In the genomic region with DNA sequence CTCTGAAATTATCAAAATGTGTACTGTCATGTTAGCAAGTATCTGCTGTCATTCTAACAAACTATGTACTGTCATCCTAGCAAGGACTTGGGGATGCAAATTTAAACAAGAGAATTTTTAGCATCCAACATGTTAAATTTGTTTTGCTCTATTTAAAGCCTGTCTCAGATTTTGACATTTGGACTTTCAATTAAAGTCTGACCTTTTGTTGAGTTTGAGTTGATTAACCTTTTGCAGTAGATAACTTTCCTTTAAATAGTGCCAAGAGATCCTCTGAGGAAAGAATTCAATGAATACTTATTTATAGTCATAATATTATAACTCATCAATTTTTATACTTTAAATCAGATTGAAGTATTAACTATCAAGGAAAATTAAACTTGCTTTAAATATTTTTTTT, we compare ENCODE assay signal across 34 cellular contexts.
"Had no signal": no experiment of that assay in that cellular context is flagged by ENCODE, and none has a peak within 500 bp of the region (broad histone marks: within the 10 kb centered on the region; RNA-seq: fewer than 3 reads in every experiment).

No MANE protein-coding gene starts in this region.

- DNase-seq: activated effector memory CD4-positive, alpha-beta T cell treated with anti-CD3 and anti-CD28 coated beads, Interleukin-2, amount 50 U/mL, for 16 hours; activated effector memory CD4-positive, alpha-beta T cell treated with Interleukin-2 at 50 U/mL for 16 hours; activated gamma-delta T cell; activated gamma-delta T cell treated with Interleukin-2 at 50 U/mL for 16 hours; activated naive CD4-positive, alpha-beta T cell; activated naive CD4-positive, alpha-beta T cell treated with anti-CD3 and anti-CD28 coated beads for 36 hours; activated naive CD4-positive, alpha-beta T cell treated with anti-CD3 and anti-CD28 coated beads, Interleukin-2, amount 10 ng/mL, durations not matched to agents 7 days and 5 days; activated naive CD4-positive, alpha-beta T cell treated with anti-CD3 and anti-CD28 coated beads, Interleukin-2, amount 50 U/mL, for 16 hours; activated naive CD4-positive, alpha-beta T cell treated with Interleukin-2 at 50 U/mL for 16 hours; activated naive CD8-positive, alpha-beta T cell treated with anti-CD3 and anti-CD28 coated beads for 36 hours; activated naive CD8-positive, alpha-beta T cell treated with anti-CD3 and anti-CD28 coated beads, Interleukin-2, amount 10 ng/mL, durations not matched to agents 7 days and 5 days; activated naive CD8-positive, alpha-beta T cell treated with anti-CD3 and anti-CD28 coated beads, Interleukin-2, amount 50 U/mL, for 24 hours; activated T-cell treated with anti-CD3 and anti-CD28 coated beads, Interleukin-2, amount 50 U/mL, for 1 hour; activated T-cell treated with anti-CD3 and anti-CD28 coated beads, Interleukin-2, amount 50 U/mL, for 24 hours; activated T-cell treated with anti-CD3 and anti-CD28 coated beads, Interleukin-2, amount 50 U/mL, for 4 hours; activated T-cell treated with anti-CD3 and anti-CD28 coated beads, Interleukin-2, amount 50 U/mL, for 48 hours; activated T-cell treated with anti-CD3 and anti-CD28 coated beads, Interleukin-2, amount 50 U/mL, for 72 hours; adrenal gland; amniotic stem cell; amygdala; anterior cingulate cortex; aorta; body of pancreas; brain microvascular endothelial cell; caudate nucleus; central memory CD4-positive, alpha-beta T cell; cerebellar nuclear complex had no signal

- H3K4me1 ChIP-seq: adrenal gland, ascending aorta, body of pancreas, breast epithelium had no signal

- H3K27ac ChIP-seq: adrenal gland, ascending aorta, body of pancreas, brain microvascular endothelial cell, breast epithelium, cardiac muscle cell had no signal

- H3K27me3 ChIP-seq: adrenal gland, ascending aorta, body of pancreas, brain microvascular endothelial cell, breast epithelium, cardiac muscle cell had no signal

- H3K36me3 ChIP-seq: adrenal gland, ascending aorta, brain microvascular endothelial cell, breast epithelium, cardiac muscle cell had no signal

- ATAC-seq: activated naive CD4-positive, alpha-beta T cell treated with anti-CD3 and anti-CD28 coated beads, Interleukin-2, amount 50 U/mL, for 72 hours; activated naive CD8-positive, alpha-beta T cell treated with anti-CD3 and anti-CD28 coated beads, Interleukin-2, amount 50 U/mL, for 24 hours; activated T-cell treated with anti-CD3 and anti-CD28 coated beads, Interleukin-2, amount 50 U/mL, for 4 hours; activated T-cell treated with anti-CD3 and anti-CD28 coated beads, Interleukin-2, amount 50 U/mL, for 72 hours; activated T-helper 17 cell treated with anti-CD3 and anti-CD28 coated beads, Interleukin-2, amount 50 U/mL, for 72 hours; body of pancreas had no signal

- H3K9me3 ChIP-seq: ascending aorta, body of pancreas, breast epithelium had no signal

- H3K4me3 ChIP-seq: adrenal gland, ascending aorta, body of pancreas, breast epithelium, cardiac muscle cell had no signal

- FAIRE-seq: astrocyte, bronchial epithelial cell had no signal
